In the genomic region with DNA sequence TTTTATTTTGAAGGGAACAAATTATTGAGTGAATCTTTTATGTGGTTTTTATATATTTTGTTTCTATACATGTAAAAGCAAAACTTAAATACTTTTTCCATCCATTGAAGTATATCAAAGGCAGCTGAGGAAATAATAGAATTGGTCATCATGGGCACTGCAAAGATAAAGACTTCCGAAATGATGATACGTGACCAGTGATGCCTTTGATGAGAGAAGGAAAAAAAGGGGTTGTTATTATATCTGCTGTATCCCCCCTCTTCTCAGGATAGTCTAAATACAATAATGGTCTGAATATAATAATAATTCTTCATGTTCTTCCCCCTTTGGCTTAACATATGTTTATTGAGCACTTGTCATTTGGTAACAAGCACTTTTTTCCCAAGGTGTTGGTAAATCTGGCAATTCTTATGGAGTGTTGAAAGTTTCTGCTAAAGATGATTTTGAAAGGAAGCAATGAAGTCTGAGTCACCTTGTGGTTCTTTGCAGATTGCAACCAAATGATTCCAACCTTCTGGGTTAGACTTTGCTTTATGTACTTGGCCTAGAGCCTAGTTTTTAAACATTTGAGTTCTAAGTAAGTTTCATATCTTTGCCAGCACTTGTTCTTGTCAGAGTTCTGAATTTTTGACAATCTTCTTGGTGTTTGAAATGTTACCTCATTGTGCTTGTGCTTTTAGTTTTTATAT, we compare ENCODE assay signal across 12 cellular contexts.
DNase-seq lines count a peak whose midpoint lies in the region; ATAC-seq lines count a peak whose summit lies in the region.
"Had no signal": no experiment of that assay in that cellular context is flagged by ENCODE, and none has a peak within 500 bp of the region (broad histone marks: within the 10 kb centered on the region; RNA-seq: fewer than 3 reads in every experiment).

No MANE protein-coding gene starts in this region.

- peak; percentile 65 for ATAC-seq in activated T-helper 17 cell treated with anti-CD3 and anti-CD28 coated beads, Interleukin-2, amount 50 U/mL, for 72 hours (replicated peaks)

- DNase-seq in ACHN = peak; percentile 57
- peak; percentile 61 for DNase-seq in H4 (ENCODE audit: low spot score)
- peak; percentile 56 for DNase-seq in glomerular visceral epithelial cell (ENCODE audit: extremely low spot score)
- DNase-seq in CD1c-positive myeloid dendritic cell (ENCODE audit: extremely low spot score) = no peak
- no peak for DNase-seq in NK-92 (lab: John Stamatoyannopoulos, UW; ENCODE audit: unreplicated experiment)
- no peak for DNase-seq in activated CD4-positive, alpha-beta T cell treated with anti-CD3 and anti-CD28 coated beads, Interleukin-2, amount 50 U/mL, for 1 hour
- DNase-seq in NCI-H774 (lab: John Stamatoyannopoulos, UW) = no peak
- DNase-seq: NCI-H1417 treated with DMSO at 0.1 percent for 48 hours; SHP77 treated with DMSO at 0.1 percent for 48 hours; stimulated activated CD4-positive, alpha-beta T cell treated with anti-CD3 and anti-CD28 coated beads, Interleukin-2, amount 100 ng/mL, for 48 hours; upper lobe of left lung had no signal

- H3K36me3 Mint-ChIP-seq in activated T-helper 17 cell treated with anti-CD3 and anti-CD28 coated beads, Interleukin-2, amount 50 U/mL, for 72 hours (ENCODE audit: low read depth) = peaks cover 79% of the 10 kb centered on the region

- peak overlapping the region; percentile 4 for H3K27ac Mint-ChIP-seq in activated T-helper 17 cell treated with anti-CD3 and anti-CD28 coated beads, Interleukin-2, amount 50 U/mL, for 72 hours

- no peaks in the 10 kb centered on the region for H3K9me3 Mint-ChIP-seq in activated T-helper 17 cell treated with anti-CD3 and anti-CD28 coated beads, Interleukin-2, amount 50 U/mL, for 72 hours

- no peaks in the 10 kb centered on the region for H3K27me3 Mint-ChIP-seq in activated T-helper 17 cell treated with anti-CD3 and anti-CD28 coated beads, Interleukin-2, amount 50 U/mL, for 72 hours

- H3K4me1 Mint-ChIP-seq in activated T-helper 17 cell treated with anti-CD3 and anti-CD28 coated beads, Interleukin-2, amount 50 U/mL, for 72 hours = peaks cover 6% of the 10 kb centered on the region

- in situ Hi-C loops in ACHN (cut with HindIII; ENCODE audit: low pct_ligation_motif_present, low pct_unique_long_range_greater_than_20kb, low sequenced_read_pairs) = no loop called here

- no peak overlapping the region for H3K4me3 Mint-ChIP-seq in activated T-helper 17 cell treated with anti-CD3 and anti-CD28 coated beads, Interleukin-2, amount 50 U/mL, for 72 hours

Comparison
In these comparisons a context has a peak if more than half of its experiments do, and no peak if none do; other contexts are left out.
1. DNase-seq: peak in ACHN (single experiment), H4 (single experiment) and glomerular visceral epithelial cell (single experiment); none in CD1c-positive myeloid dendritic cell (single experiment), NK-92 (single experiment), activated CD4-positive, alpha-beta T cell treated with anti-CD3 and anti-CD28 coated beads, Interleukin-2, amount 50 U/mL, for 1 hour (single experiment) and NCI-H774 (single experiment).